Comparison of ENCODE assay signal across 24 cellular contexts in genomic region chr1:177857285-177857684, GRCh38.
A peak's percentile ranks its signal among the peaks of the same experiment; 100 is the strongest.
DNase-seq lines count a peak whose midpoint lies in the region; ATAC-seq lines count a peak whose summit lies in the region.
"Had no signal": no experiment of that assay in that cellular context is flagged by ENCODE, and none has a peak within 500 bp of the region (broad histone marks: within the 10 kb centered on the region; RNA-seq: fewer than 3 reads in every experiment).

No MANE protein-coding gene starts in this region.

- ATAC-seq in HG02870 (IDR thresholded peaks at IDR 0.05; ENCODE audit: unreplicated experiment): no peak
- no peak for ATAC-seq in HG03025 (IDR thresholded peaks at IDR 0.05; ENCODE audit: low FRiP score, unreplicated experiment)
- ATAC-seq: body of pancreas, heart left ventricle, right cardiac atrium, SK-N-SH treated with all-trans-retinoic acid at 6 μM for 48 hours had no signal

- peak; percentile 21 for DNase-seq in DMS 273 (lab: John Stamatoyannopoulos, UW; ENCODE audit: unreplicated experiment)
- no peak for DNase-seq in DMS 273 treated with DMSO at 0.1 percent for 48 hours (lab: John Stamatoyannopoulos, UW)
- DNase-seq in DMS53 treated with DMSO at 0.1 percent for 48 hours (lab: John Stamatoyannopoulos, UW; ENCODE audit: unreplicated experiment): peak; percentile 14
- peak; percentile 100 for DNase-seq in NCI-H187 treated with DMSO at 0.1 percent for 48 hours (lab: John Stamatoyannopoulos, UW)
- peak; percentile 62 for DNase-seq in RPMI8226
- DNase-seq in activated CD8-positive, alpha-beta memory T cell treated with anti-CD3 and anti-CD28 coated beads for 24 hours: no peak
- DNase-seq: activated CD4-positive, alpha-beta T cell treated with anti-CD3 and anti-CD28 coated beads, Interleukin-2, amount 50 U/mL, for 48 hours; activated CD4-positive, CD25-positive, alpha-beta regulatory T cell treated with anti-CD3 and anti-CD28 coated beads, Interleukin-2, amount 50 U/mL, for 72 hours; activated CD8-positive, alpha-beta memory T cell treated with anti-CD3 and anti-CD28 coated beads, Interleukin-2, amount 50 U/mL, for 48 hours; activated naive CD4-positive, alpha-beta T cell treated with anti-CD3 and anti-CD28 coated beads, Interleukin-2, amount 50 U/mL, for 16 hours; body of pancreas; C1 segment of cervical spinal cord; COR-L47; foreskin fibroblast; heart left ventricle; KBM-7; NCI-H446 treated with DMSO at 0.1 percent for 48 hours; PC-9; right cardiac atrium; Right ventricle myocardium superior; testis had no signal

Comparison
In these comparisons a context has a peak if more than half of its experiments do, and no peak if none do; other contexts are left out.
1. DNase-seq: peak in DMS 273 (single experiment), DMS53 treated with DMSO at 0.1 percent for 48 hours (single experiment), NCI-H187 treated with DMSO at 0.1 percent for 48 hours (single experiment) and RPMI8226 (single experiment); none in DMS 273 treated with DMSO at 0.1 percent for 48 hours (single experiment) and activated CD8-positive, alpha-beta memory T cell treated with anti-CD3 and anti-CD28 coated beads for 24 hours (single experiment).